In the genomic region with DNA sequence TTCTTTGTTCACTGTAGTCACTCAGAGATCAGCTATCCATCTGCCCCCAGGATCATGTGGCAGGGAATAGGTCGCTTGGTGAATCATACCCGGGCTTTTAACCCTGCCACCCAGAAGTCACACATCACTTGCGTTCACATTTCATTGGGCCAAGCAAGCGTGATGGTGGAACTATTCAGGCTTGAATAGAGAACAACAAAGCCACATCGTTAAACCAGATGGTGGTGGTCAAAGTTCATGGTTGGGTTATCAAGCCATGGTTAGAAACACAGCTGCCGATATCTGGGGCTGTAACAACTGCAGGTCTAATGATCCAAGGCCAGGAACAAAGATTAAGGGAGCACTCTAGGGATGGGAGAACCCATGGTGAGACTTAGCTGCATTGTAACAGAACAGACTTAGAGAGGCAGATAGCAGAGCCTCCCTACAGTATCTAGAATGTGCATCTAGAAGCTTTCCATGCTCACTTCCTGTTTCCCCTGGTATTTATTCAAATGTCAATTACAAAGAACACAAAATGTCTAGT, we compare ENCODE assay signal across 8 cellular contexts. TPM values are rescaled to one million over a fixed set of nuclear protein-coding genes. Genes with fewer than 3 reads are reported as not detected.
DNase-seq lines count a peak whose midpoint lies in the region; ATAC-seq and TF ChIP-seq lines count a peak whose summit lies in the region.

No MANE protein-coding gene starts in this region.

- peaks cover 56% of the 10 kb centered on the region for H3K4me1 Mint-ChIP-seq in activated CD4-positive, alpha-beta memory T cell treated with anti-CD3 and anti-CD28 coated beads, Interleukin-2, amount 10 ng/mL, durations not matched to agents 7 days and 5 days
- H3K4me1 Mint-ChIP-seq in progenitor cell of endocrine pancreas (ENCODE audit: low read depth), result no peaks in the 10 kb centered on the region

- H3K4me3 ChIP-seq in coronary artery, result no peak overlapping the region

- H3K4me3 Mint-ChIP-seq in activated CD4-positive, alpha-beta memory T cell treated with anti-CD3 and anti-CD28 coated beads, Interleukin-2, amount 10 ng/mL, durations not matched to agents 7 days and 5 days, result no peak overlapping the region
- no peak overlapping the region for H3K4me3 Mint-ChIP-seq in progenitor cell of endocrine pancreas (ENCODE audit: low read depth)

- H3K27ac Mint-ChIP-seq in activated CD4-positive, alpha-beta memory T cell treated with anti-CD3 and anti-CD28 coated beads, Interleukin-2, amount 10 ng/mL, durations not matched to agents 7 days and 5 days, result peak overlapping the region; percentile 76
- no peak overlapping the region for H3K27ac Mint-ChIP-seq in progenitor cell of endocrine pancreas

- intact Hi-C loops in left colon (cut with DNase I, micrococcal nuclease), result no loop called here

- no peak overlapping the region for H3K27ac ChIP-seq in caudate nucleus (ENCODE audit: low read depth, low read length)
- no peak overlapping the region for H3K27ac ChIP-seq in coronary artery

- POLR2A ChIA-PET in activated CD4-positive, alpha-beta memory T cell treated with anti-CD3 and anti-CD28 coated beads, Interleukin-2, amount 10 ng/mL, durations not matched to agents 7 days and 5 days (lab: Charles Lee), result interaction anchor here (1.1 to 2.9 kb wide), 9 partner anchors 9 to 338 kb away, joined by 3 to 25 read pairs (median 6); partner anchors contain the start of gene PTPRC

- TF ChIP-seq CTCF in progenitor cell of endocrine pancreas (IDR thresholded peaks at IDR 0.05; ENCODE audit: unreplicated experiment), result no peak
- TF ChIP-seq CTCF in coronary artery (IDR thresholded peaks at IDR 0.05), result no peak

- H3K36me3 Mint-ChIP-seq in activated CD4-positive, alpha-beta memory T cell treated with anti-CD3 and anti-CD28 coated beads, Interleukin-2, amount 10 ng/mL, durations not matched to agents 7 days and 5 days (ENCODE audit: low read depth), result peaks cover 36% of the 10 kb centered on the region
- H3K36me3 Mint-ChIP-seq in progenitor cell of endocrine pancreas (ENCODE audit: insufficient read depth), result no peaks in the 10 kb centered on the region

- DNase-seq in DMS53 treated with DMSO at 0.1 percent for 48 hours (lab: John Stamatoyannopoulos, UW; ENCODE audit: unreplicated experiment), result peak; percentile 92
- peak; percentile 29 for DNase-seq in activated CD4-positive, alpha-beta memory T cell treated with anti-CD3 and anti-CD28 coated beads, Interleukin-2, amount 10 ng/mL, durations not matched to agents 7 days and 5 days
- DNase-seq in progenitor cell of endocrine pancreas (ENCODE audit: low spot score, unreplicated experiment), result no peak
- DNase-seq in caudate nucleus (lab: John Stamatoyannopoulos, UW), result no peak
- DNase-seq in left colon, result no peak
- DNase-seq in coronary artery (ENCODE audit: low spot score), result no peak

- ATAC-seq in GM19438 (IDR thresholded peaks at IDR 0.05; ENCODE audit: low read depth, unreplicated experiment) (peak; percentile 87), HG03378 (IDR thresholded peaks at IDR 0.05; ENCODE audit: unreplicated experiment) (peak; percentile 75), left colon (no peak)

- CTCF ChIA-PET in activated CD4-positive, alpha-beta memory T cell treated with anti-CD3 and anti-CD28 coated beads, Interleukin-2, amount 10 ng/mL, durations not matched to agents 7 days and 5 days (lab: Charles Lee), result no interaction called here

- no peaks in the 10 kb centered on the region for H3K27me3 Mint-ChIP-seq in activated CD4-positive, alpha-beta memory T cell treated with anti-CD3 and anti-CD28 coated beads, Interleukin-2, amount 10 ng/mL, durations not matched to agents 7 days and 5 days
- H3K27me3 Mint-ChIP-seq in progenitor cell of endocrine pancreas, result no peaks in the 10 kb centered on the region

- H3K9me3 Mint-ChIP-seq in activated CD4-positive, alpha-beta memory T cell treated with anti-CD3 and anti-CD28 coated beads, Interleukin-2, amount 10 ng/mL, durations not matched to agents 7 days and 5 days, result peaks cover 20% of the 10 kb centered on the region
- no peaks in the 10 kb centered on the region for H3K9me3 Mint-ChIP-seq in progenitor cell of endocrine pancreas (ENCODE audit: low read depth)

RNA-seq across cellular contexts. Expression of gene PTPRC, which starts 40.0 kb away (rescaled TPM):
- 100 to 1,000 TPM; 724 to 731 TPM for total RNA-seq in activated CD4-positive, alpha-beta memory T cell treated with anti-CD3 and anti-CD28 coated beads, Interleukin-2, amount 10 ng/mL, durations not matched to agents 7 days and 5 days
- not detected in 2 replicates for total RNA-seq in progenitor cell of endocrine pancreas
- 10 to 100 TPM in 1 of 2 donors, 1 to 10 TPM in 1; 6.3 to 22.4 TPM for total RNA-seq in left colon

RNA-seq across cellular contexts. Expression of gene ATP6V1G3, which starts 58.4 kb away (rescaled TPM):
- not detected for total RNA-seq in activated CD4-positive, alpha-beta memory T cell treated with anti-CD3 and anti-CD28 coated beads, Interleukin-2, amount 10 ng/mL, durations not matched to agents 7 days and 5 days
- total RNA-seq in progenitor cell of endocrine pancreas (not detected in 2 replicates), left colon (not detected)

Comparison
In these comparisons a context has a peak if more than half of its experiments do, and no peak if none do; other contexts are left out.
1. DNase-seq: peak in DMS53 treated with DMSO at 0.1 percent for 48 hours (single experiment) and activated CD4-positive, alpha-beta memory T cell treated with anti-CD3 and anti-CD28 coated beads, Interleukin-2, amount 10 ng/mL, durations not matched to agents 7 days and 5 days (single experiment); none in progenitor cell of endocrine pancreas (single experiment), caudate nucleus (0 of 61), left colon (0 of 2) and coronary artery (single experiment).
2. RNA of gene PTPRC, which starts 40.0 kb away (total RNA-seq): 724 to 731 TPM in activated CD4-positive, alpha-beta memory T cell treated with anti-CD3 and anti-CD28 coated beads, Interleukin-2, amount 10 ng/mL, durations not matched to agents 7 days and 5 days; 6.3 to 22.4 TPM in left colon and not detected in progenitor cell of endocrine pancreas; every median in the first group is over 10 times any median in the second.